Comparison of ENCODE assay signal across 9 cellular contexts in genomic region chr10:122648599-122649428, GRCh38. TPM values are rescaled to one million over a fixed set of nuclear protein-coding genes. Genes with fewer than 3 reads are reported as not detected.
A peak's percentile ranks its signal among the peaks of the same experiment; 100 is the strongest.
DNase-seq lines count a peak whose midpoint lies in the region; ATAC-seq, FAIRE-seq and TF ChIP-seq lines count a peak whose summit lies in the region.
"Had no signal": no experiment of that assay in that cellular context is flagged by ENCODE, and none has a peak within 500 bp of the region (broad histone marks: within the 10 kb centered on the region; RNA-seq: fewer than 3 reads in every experiment).

No MANE protein-coding gene starts in this region.

- H3K9me3 ChIP-seq in OCI-LY3 (ENCODE audit: insufficient read depth, low read length): no peaks in the 10 kb centered on the region

- H3K4me3 ChIP-seq in H7 (ENCODE audit: insufficient read depth, low read depth, low read length) (no peak overlapping the region), OCI-LY3 (ENCODE audit: low read length) (no peak overlapping the region), cardiac fibroblast (replicated peaks in 1 of 2; ENCODE audit: low read depth in 2 of 2, low read length in 2 of 2) (no peak overlapping the region)

- no peaks in the 10 kb centered on the region for H3K79me2 ChIP-seq in OCI-LY3 (ENCODE audit: low read length)

- H4K20me1 ChIP-seq in OCI-LY3 (ENCODE audit: insufficient read depth, low read length): no peaks in the 10 kb centered on the region

- H3K4me1 ChIP-seq in OCI-LY3 (ENCODE audit: low read length): no peaks in the 10 kb centered on the region

- H3K27ac ChIP-seq in OCI-LY3 (ENCODE audit: low read length): no peak overlapping the region

- no peak overlapping the region for H3K4me2 ChIP-seq in OCI-LY3 (ENCODE audit: low read length)

- TF ChIP-seq CTCF in D721Med (IDR thresholded peaks at IDR 0.05; ENCODE audit: insufficient read depth, missing control alignments) (peak; percentile 65), OCI-LY3 (IDR thresholded peaks at IDR 0.05; ENCODE audit: low read depth, low read length) (peak; percentile 56), cardiac fibroblast (IDR thresholded peaks at IDR 0.05; ENCODE audit: low read depth, low read length) (peak; percentile 73)

- H2AFZ ChIP-seq in OCI-LY3 (ENCODE audit: low read depth, low read length): no peak overlapping the region

- H3K36me3 ChIP-seq in H7 (replicated peaks; ENCODE audit: control insufficient read depth, insufficient read depth, low read length) (no peaks in the 10 kb centered on the region), OCI-LY3 (replicated peaks; ENCODE audit: low read depth, low read length) (no peaks in the 10 kb centered on the region)

- no peak for ATAC-seq in HG03521 (IDR thresholded peaks at IDR 0.05; ENCODE audit: unreplicated experiment)
- ATAC-seq in GM21737 (IDR thresholded peaks at IDR 0.05; ENCODE audit: unreplicated experiment): no peak

- no peak overlapping the region for H3K9ac ChIP-seq in OCI-LY3 (ENCODE audit: low read length)

- DNase-seq in D721Med (ENCODE audit: insufficient read length, low spot score): no peak
- peak; percentile 84 for DNase-seq in H7
- peak; percentile 52 to 57 for DNase-seq in cardiac fibroblast (ENCODE audit: low read depth in 2 of 2)
- peak; percentile 6 for DNase-seq in kidney glomerular epithelial cell (lab: John Stamatoyannopoulos, UW)
- DNase-seq in stromal cell of bone marrow (ENCODE audit: low read depth): peak; percentile 10

- no peaks in the 10 kb centered on the region for H3K27me3 ChIP-seq in H7 (ENCODE audit: control insufficient read depth, insufficient read depth, low read length)
- H3K27me3 ChIP-seq in OCI-LY3 (ENCODE audit: low read depth, low read length): peaks cover 14% of the 10 kb centered on the region

- FAIRE-seq in D721Med (lab: Jason Lieb, UNC): no peak

RNA-seq across cellular contexts. Expression of gene C10orf120, which starts 50.8 kb away (rescaled TPM):
- not detected in 2 replicates for total RNA-seq in H7 (2014; rRNA removed; shearing (Covaris generic))
- total RNA-seq: pulmonary artery endothelial cell had no signal
